In genomic region chr13:20637811-20638210, GRCh38 we compare ENCODE assay signal across 33 cellular contexts.
"Had no signal": no experiment of that assay in that cellular context is flagged by ENCODE, and none has a peak within 500 bp of the region (broad histone marks: within the 10 kb centered on the region; RNA-seq: fewer than 3 reads in every experiment).

No MANE protein-coding gene starts in this region.

- H3K79me2 ChIP-seq: hepatocyte had no signal

- FAIRE-seq: astrocyte, bronchial epithelial cell, colon, TTC549 had no signal

- H3K4me1 ChIP-seq: esophagus muscularis mucosa, gastrocnemius medialis, heart right ventricle had no signal

- H3K27me3 ChIP-seq: brain microvascular endothelial cell, esophagus muscularis mucosa, foreskin keratinocyte, gastrocnemius medialis, heart right ventricle, hepatocyte had no signal

- H3K27ac ChIP-seq: brain microvascular endothelial cell, esophagus muscularis mucosa, foreskin keratinocyte, gastrocnemius medialis, heart right ventricle, hepatocyte, WERI-Rb-1 had no signal

- H3K9me3 ChIP-seq: esophagus muscularis mucosa, gastrocnemius medialis, heart right ventricle had no signal

- H3K4me3 ChIP-seq: esophagus muscularis mucosa, gastrocnemius medialis, heart right ventricle, hepatocyte had no signal

- H3K36me3 ChIP-seq: brain microvascular endothelial cell, WERI-Rb-1 had no signal

- H3K4me2 ChIP-seq: hepatocyte had no signal

- H2AFZ ChIP-seq: hepatocyte had no signal

- DNase-seq: activated B cell treated with CpG ODN at 0.5 μM for 24 hours; activated CD4-positive, alpha-beta T cell treated with anti-CD3 and anti-CD28 coated beads for 48 hours; activated CD4-positive, alpha-beta T cell treated with anti-CD3 and anti-CD28 coated beads, Interleukin-2, amount 50 U/mL, for 1 hour; activated CD4-positive, alpha-beta T cell treated with anti-CD3 and anti-CD28 coated beads, Interleukin-2, amount 50 U/mL, for 48 hours; activated CD8-positive, alpha-beta memory T cell treated with anti-CD3 and anti-CD28 coated beads for 24 hours; activated CD8-positive, alpha-beta T cell treated with anti-CD3 and anti-CD28 coated beads for 36 hours; activated effector memory CD4-positive, alpha-beta T cell treated with Interleukin-2 at 50 U/mL for 16 hours; activated gamma-delta T cell treated with Interleukin-2 at 50 U/mL for 16 hours; activated naive CD4-positive, alpha-beta T cell treated with anti-CD3 and anti-CD28 coated beads, Interleukin-2, amount 50 U/mL, for 16 hours; activated naive CD4-positive, alpha-beta T cell treated with Interleukin-2 at 50 U/mL for 16 hours; activated naive CD8-positive, alpha-beta T cell treated with anti-CD3 and anti-CD28 coated beads for 36 hours; activated T-cell treated with anti-CD3 and anti-CD28 coated beads, Interleukin-2, amount 50 U/mL, for 4 hours; amniotic stem cell; brain microvascular endothelial cell; cortex of kidney; dermis blood vessel endothelial cell; effector CD4-positive, alpha-beta T cell; effector memory CD8-positive, alpha-beta T cell; erythroblast; foreskin keratinocyte; gastrocnemius medialis; glutamatergic neuron; heart right ventricle; T-helper 1 cell; T-helper 17 cell; T1000; WERI-Rb-1 had no signal
